In genomic region chr3:40511031-40511718, GRCh38 we compare ENCODE assay signal across 14 cellular contexts. TPM values are rescaled to one million over a fixed set of nuclear protein-coding genes. Genes with fewer than 3 reads are reported as not detected.
DNase-seq lines count a peak whose midpoint lies in the region; ATAC-seq and TF ChIP-seq lines count a peak whose summit lies in the region.
"Had no signal": no experiment of that assay in that cellular context is flagged by ENCODE, and none has a peak within 500 bp of the region (broad histone marks: within the 10 kb centered on the region; RNA-seq: fewer than 3 reads in every experiment).

No MANE protein-coding gene starts in this region.

- no peaks in the 10 kb centered on the region for H3K27me3 Mint-ChIP-seq in stimulated activated memory B cell treated with anti-CD40 and anti-IgM and Interleukin-4, amounts not matched to agents 10 μg/mL and 1 μg/mL and 100 μg/mL, for 72 hours
- H3K27me3 Mint-ChIP-seq: CD4-positive, CD25-positive, alpha-beta regulatory T cell had no signal

- intact Hi-C loops in dorsolateral prefrontal cortex (cut with DNase I): no loop called here

- H3K27me3 ChIP-seq in dorsolateral prefrontal cortex: no peaks in the 10 kb centered on the region

- peaks cover 35% of the 10 kb centered on the region for H3K4me1 Mint-ChIP-seq in stimulated activated memory B cell treated with anti-CD40 and anti-IgM and Interleukin-4, amounts not matched to agents 10 μg/mL and 1 μg/mL and 100 μg/mL, for 72 hours

- DNase-seq in NCI-H69 (lab: John Stamatoyannopoulos, UW) (peak; percentile 2), dorsolateral prefrontal cortex (peak in 1 of 10 donors; percentile 40), SW480 (ENCODE audit: low spot score) (no peak), AG20443 (ENCODE audit: low spot score) (no peak), C1 segment of cervical spinal cord (lab: John Stamatoyannopoulos, UW) (no peak)
- DNase-seq: Calu3; CD4-positive, CD25-positive, alpha-beta regulatory T cell; DMS 273 treated with DMSO at 0.1 percent for 48 hours; DMS79; H7 had no signal

- H3K9me3 Mint-ChIP-seq in stimulated activated memory B cell treated with anti-CD40 and anti-IgM and Interleukin-4, amounts not matched to agents 10 μg/mL and 1 μg/mL and 100 μg/mL, for 72 hours: peaks cover 5% of the 10 kb centered on the region
- H3K9me3 Mint-ChIP-seq: CD4-positive, CD25-positive, alpha-beta regulatory T cell; GM23338 had no signal

- H3K4me3 ChIP-seq in dorsolateral prefrontal cortex: no peak overlapping the region
- H3K4me3 ChIP-seq: GM23338, K562 had no signal

- H3K4me3 Mint-ChIP-seq in stimulated activated memory B cell treated with anti-CD40 and anti-IgM and Interleukin-4, amounts not matched to agents 10 μg/mL and 1 μg/mL and 100 μg/mL, for 72 hours: peak overlapping the region; percentile 4
- H3K4me3 Mint-ChIP-seq: GM23338 had no signal

- H3K36me3 Mint-ChIP-seq in stimulated activated memory B cell treated with anti-CD40 and anti-IgM and Interleukin-4, amounts not matched to agents 10 μg/mL and 1 μg/mL and 100 μg/mL, for 72 hours: peaks cover 68% of the 10 kb centered on the region

- H3K27ac Mint-ChIP-seq in stimulated activated memory B cell treated with anti-CD40 and anti-IgM and Interleukin-4, amounts not matched to agents 10 μg/mL and 1 μg/mL and 100 μg/mL, for 72 hours: peak overlapping the region; percentile 82
- H3K27ac Mint-ChIP-seq: GM23338 had no signal

- peak overlapping the region in 43 of 59 donors; percentile 7 to 80 (median 49) for H3K27ac ChIP-seq in dorsolateral prefrontal cortex

- peak; percentile 99 for ATAC-seq in stimulated activated memory B cell treated with anti-CD40 and anti-IgM and Interleukin-4, amounts not matched to agents 10 μg/mL and 1 μg/mL and 100 μg/mL, for 72 hours
- ATAC-seq in HG03378 (IDR thresholded peaks at IDR 0.05; ENCODE audit: unreplicated experiment): no peak
- ATAC-seq: GM23338, K562 had no signal

- no peak for TF ChIP-seq CTCF in dorsolateral prefrontal cortex (IDR thresholded peaks at IDR 0.05 in 54 of 56, conservative IDR thresholded peaks at IDR 0.05 in 2 of 56; ENCODE audit: low read depth in 1 of 56, partially characterized antibody in 56 of 56)

RNA-seq across cellular contexts. Expression of gene ZNF620, which starts 5.3 kb away (rescaled TPM):
- 10 to 100 TPM in 2 of 120 experiments, 1 to 10 TPM in 118; 3.7 to 10.7 (median 7.0) TPM for total RNA-seq in dorsolateral prefrontal cortex

RNA-seq across cellular contexts. Expression of gene ZNF621, which starts 13.6 kb away (rescaled TPM):
- total RNA-seq in dorsolateral prefrontal cortex: 10 to 100 TPM; 15.7 to 46.1 (median 28.3) TPM

RNA-seq across cellular contexts. Expression of gene ZNF619, which starts 34.3 kb away (rescaled TPM):
- total RNA-seq in dorsolateral prefrontal cortex: 10 to 100 TPM in 17 of 120 experiments, 1 to 10 TPM in 103; 3.6 to 15.9 (median 7.6) TPM

RNA-seq across cellular contexts. Expression of gene RPL14, which starts 54.0 kb away (rescaled TPM):
- total RNA-seq in dorsolateral prefrontal cortex: 1,000 to 10,000 TPM in 1 of 120 experiments, 100 to 1,000 TPM in 119; 420 to 1,036 (median 621) TPM
